Comparison of ENCODE assay signal across 14 cellular contexts in genomic region chr5:141696431-141696830, GRCh38. TPM values are rescaled to one million over a fixed set of nuclear protein-coding genes. Genes with fewer than 3 reads are reported as not detected.
A peak's percentile ranks its signal among the peaks of the same experiment; 100 is the strongest.
DNase-seq lines count a peak whose midpoint lies in the region; ATAC-seq and TF ChIP-seq lines count a peak whose summit lies in the region.
"Had no signal": no experiment of that assay in that cellular context is flagged by ENCODE, and none has a peak within 500 bp of the region (broad histone marks: within the 10 kb centered on the region; RNA-seq: fewer than 3 reads in every experiment).

No MANE protein-coding gene starts in this region.

- H3K27ac ChIP-seq in C4-2B (peak overlapping the region; percentile 33), RWPE1 (0 out of 2 replicates have a peak overlapping the region, but pooled peaks have one; percentile 60)
- H3K27ac ChIP-seq: 22Rv1, BLaER1 had no signal

- CTCF ChIA-PET in RWPE1 (lab: Yijun Ruan, JAX), result interaction anchor here (0.8 to 9.7 kb wide), 5 partner anchors 183 to 264 kb away, joined by 3 to 157 read pairs (median 5); partner anchors contain the start of genes PCDH1 and PCDH12

- peak; percentile 49 for ATAC-seq in esophagus mucosa
- ATAC-seq in HG03280 (IDR thresholded peaks at IDR 0.05; ENCODE audit: unreplicated experiment), result no peak
- ATAC-seq: HCT116 had no signal

- intact Hi-C loops in posterior vena cava (cut with DNase I), result no loop called here

- H3K9me3 Mint-ChIP-seq in nephron progenitor cell, result no peaks in the 10 kb centered on the region
- H3K9me3 Mint-ChIP-seq: CD4-positive, alpha-beta T cell had no signal

- POLR2A ChIA-PET in RWPE1 (lab: Yijun Ruan, JAX; ENCODE audit: low non-redundant PET), result interaction anchor here (0.6 kb wide), 1 partner anchor 25 kb away, joined by 5 read pairs; no protein-coding TSS in a partner anchor

- no peaks in the 10 kb centered on the region for H3K36me3 Mint-ChIP-seq in nephron progenitor cell (ENCODE audit: low read depth)

- H3K4me3 Mint-ChIP-seq in nephron progenitor cell, result no peak overlapping the region
- H3K4me3 Mint-ChIP-seq: CD4-positive, alpha-beta T cell had no signal

- no peak for DNase-seq in RWPE1 (ENCODE audit: low spot score)
- peak; percentile 23 for DNase-seq in posterior vena cava (ENCODE audit: low spot score)
- DNase-seq in CD1c-positive myeloid dendritic cell (ENCODE audit: extremely low spot score), result no peak
- DNase-seq in A172 (ENCODE audit: low spot score), result no peak
- DNase-seq in nephron progenitor cell, result no peak
- DNase-seq: AML-193; Calu3; CD4-positive, alpha-beta T cell had no signal

- peaks cover 42% of the 10 kb centered on the region for H3K27me3 Mint-ChIP-seq in nephron progenitor cell (ENCODE audit: low read depth, poor library complexity)

- TF ChIP-seq CTCF in C4-2B (conservative IDR thresholded peaks at IDR 0.05) (no peak), RWPE1 (conservative IDR thresholded peaks at IDR 0.05; ENCODE audit: low read depth) (no peak), nephron progenitor cell (IDR thresholded peaks at IDR 0.05) (no peak)

- no peak overlapping the region for H3K27ac Mint-ChIP-seq in nephron progenitor cell
- H3K27ac Mint-ChIP-seq: CD4-positive, alpha-beta T cell had no signal

- H3K4me1 Mint-ChIP-seq in nephron progenitor cell, result peaks cover 18% of the 10 kb centered on the region

RNA-seq across cellular contexts. Expression of gene ARAP3, which starts 14.4 kb away (rescaled TPM):
- total RNA-seq in esophagus mucosa (3.3 TPM), posterior vena cava (10 to 100 TPM; 14.7 to 18.8 TPM)
- 4.3 and 6.8 TPM in 2 replicates for total RNA-seq in A172 (2014; rRNA removed; shearing (Covaris generic))

RNA-seq across cellular contexts. Expression of gene FCHSD1, which starts 45.2 kb away (rescaled TPM):
- total RNA-seq in esophagus mucosa (5.8 TPM), posterior vena cava (10 to 100 TPM; 11.6 to 13.6 TPM)
- 7.1 and 21.6 TPM in 2 replicates for total RNA-seq in A172 (2014; rRNA removed; shearing (Covaris generic))

RNA-seq across cellular contexts. Expression of gene RELL2, which starts 59.6 kb away (rescaled TPM):
- 4.5 TPM for total RNA-seq in esophagus mucosa
- total RNA-seq in posterior vena cava, result 1 to 10 TPM; 2.5 to 3.0 TPM
- total RNA-seq in A172 (2014; rRNA removed; shearing (Covaris generic)), result 6.9 and 10.4 TPM in 2 replicates

RNA-seq across cellular contexts. Expression of gene HDAC3, which starts 59.8 kb away (rescaled TPM):
- total RNA-seq in esophagus mucosa (48.2 TPM), posterior vena cava (10 to 100 TPM; 30.3 to 34.7 TPM)
- total RNA-seq in A172 (2014; rRNA removed; shearing (Covaris generic)), result 74.1 and 78.7 TPM in 2 replicates
